ENCODE assay signal across 24 cellular contexts in the genomic region with DNA sequence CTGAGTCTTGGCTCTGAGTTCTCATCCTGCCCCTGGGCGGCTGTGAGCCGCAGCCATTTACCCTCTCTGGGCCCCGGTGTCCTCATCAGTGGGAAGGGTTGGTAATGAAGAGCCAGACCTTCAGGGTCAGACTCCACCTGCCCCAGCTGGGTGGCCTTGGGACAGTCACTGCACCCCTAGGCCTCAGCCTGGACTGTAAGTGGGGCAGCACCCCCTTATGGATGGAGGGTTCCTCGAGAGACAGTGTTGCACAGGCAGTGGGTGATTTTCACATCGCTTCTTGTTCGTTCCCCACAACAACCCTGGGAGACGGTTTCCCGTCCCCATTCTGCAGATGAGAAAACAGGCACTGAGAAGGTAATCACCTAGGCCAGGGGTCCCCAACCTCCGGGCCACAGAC.
DNase-seq lines count a peak whose midpoint lies in the region; ATAC-seq and TF ChIP-seq lines count a peak whose summit lies in the region.
"Had no signal": no experiment of that assay in that cellular context is flagged by ENCODE, and none has a peak within 500 bp of the region (broad histone marks: within the 10 kb centered on the region; RNA-seq: fewer than 3 reads in every experiment).

No MANE protein-coding gene starts in this region.

- H3K36me3 ChIP-seq in mucosa of rectum (ENCODE audit: control insufficient read depth in 2 of 2, insufficient read depth in 2 of 2, low read length in 2 of 2) (no peaks in the 10 kb centered on the region), tibial nerve (no peaks in the 10 kb centered on the region)
- H3K36me3 ChIP-seq: neutrophil, thoracic aorta had no signal

- peaks cover 49 to 55% of the 10 kb centered on the region in 2 donors for H3K4me1 ChIP-seq in mucosa of rectum (ENCODE audit: control insufficient read depth in 2 of 2, insufficient read depth in 2 of 2, low read length in 2 of 2)
- peaks cover 0 to 98% (median 77%) of the 10 kb centered on the region in 4 donors for H3K4me1 ChIP-seq in tibial nerve

- H3K27ac ChIP-seq in RWPE1 (peak overlapping the region; percentile 30), cingulate gyrus (ENCODE audit: low read depth, low read length) (peak overlapping the region; percentile 76), mucosa of rectum (ENCODE audit: low read depth in 2 of 2, low read length in 2 of 2) (peak overlapping the region; percentile 59 to 61), tibial nerve (peak overlapping the region; percentile 11 to 80 (median 71))
- H3K27ac ChIP-seq: C4-2B, thoracic aorta had no signal

- H3K9ac ChIP-seq in mucosa of rectum (ENCODE audit: low read depth in 1 of 2, low read length in 2 of 2) = peak overlapping the region in 1 of 2 donors; percentile 21

- H3K4me3 ChIP-seq in mucosa of rectum (ENCODE audit: low read length in 2 of 2) (no peak overlapping the region), tibial nerve (no peak overlapping the region)
- H3K4me3 ChIP-seq: thoracic aorta had no signal

- WGBS in tibial nerve, 2 donors = 90 to 93% methylated on average over 7 to 9 of the region's 9 CpGs

- no peaks in the 10 kb centered on the region for H3K9me3 ChIP-seq in mucosa of rectum (ENCODE audit: control insufficient read depth in 2 of 2, low read length in 2 of 2)
- H3K9me3 ChIP-seq in tibial nerve = no peaks in the 10 kb centered on the region
- H3K9me3 ChIP-seq: neutrophil, thoracic aorta had no signal

- TF ChIP-seq POLR2A in tibial nerve (IDR thresholded peaks at IDR 0.05) = no peak

- POLR2A ChIA-PET in RWPE1 (lab: Yijun Ruan, JAX; ENCODE audit: low non-redundant PET) = no interaction called here

- DNase-seq in RWPE1 (ENCODE audit: low spot score) (no peak), tibial nerve (ENCODE audit: low spot score in 2 of 2) (no peak), SW 1271 (lab: John Stamatoyannopoulos, UW) (no peak)
- DNase-seq in activated CD4-positive, CD25-positive, alpha-beta regulatory T cell (lab: John Stamatoyannopoulos, UW) = no peak
- DNase-seq: activated CD4-positive, alpha-beta T cell treated with anti-CD3 and anti-CD28 coated beads for 48 hours; activated CD8-positive, alpha-beta memory T cell treated with anti-CD3 and anti-CD28 coated beads for 24 hours; activated effector memory CD4-positive, alpha-beta T cell treated with anti-CD3 and anti-CD28 coated beads, Interleukin-2, amount 50 U/mL, for 16 hours; activated naive CD8-positive, alpha-beta T cell treated with anti-CD3 and anti-CD28 coated beads for 36 hours; Calu3; central memory CD4-positive, alpha-beta T cell; DMS79 treated with DMSO at 0.1 percent for 48 hours; NCI-H146; NCI-H510A; OCI-M1; stimulated activated naive CD4-positive, alpha-beta T cell treated with Interleukin-2 at 50 U/mL for 16 hours; T-helper 2 cell had no signal

- ATAC-seq in HG03045 (IDR thresholded peaks at IDR 0.05; ENCODE audit: unreplicated experiment) = no peak
- ATAC-seq: HepG2, SK-N-SH treated with all-trans-retinoic acid at 6 μM for 48 hours had no signal

- no peak for TF ChIP-seq CTCF in RWPE1 (conservative IDR thresholded peaks at IDR 0.05; ENCODE audit: low read depth)
- no peak for TF ChIP-seq CTCF in tibial nerve (IDR thresholded peaks at IDR 0.05)

- no peak for TF ChIP-seq EP300 in tibial nerve (IDR thresholded peaks at IDR 0.05)

- H3K27me3 ChIP-seq in mucosa of rectum (ENCODE audit: control insufficient read depth in 2 of 2, insufficient read depth in 2 of 2, low read length in 2 of 2) (no peaks in the 10 kb centered on the region), tibial nerve (no peaks in the 10 kb centered on the region)
- H3K27me3 ChIP-seq: neutrophil had no signal

- CTCF ChIA-PET in RWPE1 (lab: Yijun Ruan, JAX) = no interaction called here
